Comparison of ENCODE assay signal across 24 cellular contexts in the genomic region with DNA sequence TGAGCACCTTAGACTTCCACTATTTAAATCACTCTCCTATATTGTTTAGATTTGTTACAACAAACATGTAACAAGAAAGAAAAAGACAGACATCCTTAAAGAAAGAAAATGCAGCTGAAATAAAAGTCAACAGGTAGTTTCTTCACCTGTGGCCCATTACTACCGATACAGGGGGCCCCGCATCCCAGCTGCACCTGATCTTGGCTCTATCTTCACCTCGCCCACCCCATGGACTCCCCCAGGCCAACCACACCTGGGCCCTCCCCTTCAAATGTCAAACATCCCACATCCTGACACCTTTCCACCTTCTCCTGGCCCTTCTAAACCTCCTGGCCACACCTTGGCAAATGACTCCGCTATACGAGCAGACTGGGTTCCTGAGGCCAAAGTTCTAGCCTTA. TPM values are rescaled to one million over a fixed set of nuclear protein-coding genes. Genes with fewer than 3 reads are reported as not detected.
DNase-seq lines count a peak whose midpoint lies in the region; ATAC-seq, FAIRE-seq and TF ChIP-seq lines count a peak whose summit lies in the region.
"Had no signal": no experiment of that assay in that cellular context is flagged by ENCODE, and none has a peak within 500 bp of the region (broad histone marks: within the 10 kb centered on the region; RNA-seq: fewer than 3 reads in every experiment).

No MANE protein-coding gene starts in this region.

- no peak for TF ChIP-seq CTCF in gastroesophageal sphincter (IDR thresholded peaks at IDR 0.05)

- WGBS in small intestine, 3 donors, result 64 to 83% (median 74%) methylated on average over 5 of the region's 5 CpGs
- 84 to 88% methylated on average over 3 to 5 of the region's 5 CpGs for WGBS in gastroesophageal sphincter (ENCODE audit: low coverage in 1 of 2), 2 donors

- H3K9me3 ChIP-seq in small intestine (ENCODE audit: control insufficient read depth, low read depth), result no peaks in the 10 kb centered on the region
- H3K9me3 ChIP-seq in gastroesophageal sphincter, result no peaks in the 10 kb centered on the region
- H3K9me3 ChIP-seq: A549 had no signal

- TF ChIP-seq POLR2A in gastroesophageal sphincter (IDR thresholded peaks at IDR 0.05), result no peak

- H3K36me3 ChIP-seq in small intestine (ENCODE audit: control insufficient read depth in 2 of 2, insufficient read depth in 2 of 2, low read length in 2 of 2) (peaks cover 25 to 28% of the 10 kb centered on the region in 2 donors), gastroesophageal sphincter (peaks cover 0 to 89% of the 10 kb centered on the region in 2 donors)

- H3K27me3 ChIP-seq in small intestine (ENCODE audit: control insufficient read depth in 2 of 2, insufficient read depth in 2 of 2, low read length in 2 of 2), result no peaks in the 10 kb centered on the region
- H3K27me3 ChIP-seq in gastroesophageal sphincter, result no peaks in the 10 kb centered on the region

- TF ChIP-seq EP300 in gastroesophageal sphincter (IDR thresholded peaks at IDR 0.05), result no peak

- DNase-seq in activated naive CD4-positive, alpha-beta T cell treated with Interleukin-2 at 50 U/mL for 16 hours, result no peak
- DNase-seq in effector memory CD8-positive, alpha-beta T cell, result no peak
- peak; percentile 48 for DNase-seq in small intestine
- DNase-seq in activated gamma-delta T cell treated with Interleukin-2 at 50 U/mL for 16 hours, result no peak
- no peak for DNase-seq in GDM1 (lab: John Stamatoyannopoulos, UW)
- DNase-seq: EL, HFFc6, KBM-7, MM.1S, NCI-H1048, NCI-H1417 treated with DMSO at 0.1 percent for 48 hours, NCI-H187, NCI-H69, PC-9, RPMI8226, SHP77 treated with DMSO at 0.1 percent for 48 hours had no signal

- H3K4me3 Mint-ChIP-seq in activated naive CD4-positive, alpha-beta T cell treated with anti-CD3 and anti-CD28 coated beads, Interleukin-2, amount 50 U/mL, for 24 hours, result no peak overlapping the region
- H3K4me3 Mint-ChIP-seq in IgD-negative memory B cell, result no peak overlapping the region
- no peak overlapping the region for H3K4me3 Mint-ChIP-seq in effector memory CD8-positive, alpha-beta T cell
- H3K4me3 Mint-ChIP-seq: B cell, CD14-positive monocyte, HFFc6 had no signal

- H3K27ac ChIP-seq in small intestine (ENCODE audit: low read depth in 1 of 2, low read length in 1 of 2), result no peak overlapping the region
- no peak overlapping the region for H3K27ac ChIP-seq in gastroesophageal sphincter
- H3K27ac ChIP-seq: A549, PC-9 had no signal

- peaks cover 0 to 6% of the 10 kb centered on the region in 2 donors for H3K4me1 ChIP-seq in small intestine (ENCODE audit: control insufficient read depth in 2 of 2, insufficient read depth in 1 of 2, low read depth in 1 of 2, low read length in 1 of 2)
- peaks cover 0 to 12% (median 3%) of the 10 kb centered on the region in 3 donors for H3K4me1 ChIP-seq in gastroesophageal sphincter

- H3K27ac Mint-ChIP-seq in activated naive CD4-positive, alpha-beta T cell treated with anti-CD3 and anti-CD28 coated beads, Interleukin-2, amount 50 U/mL, for 24 hours, result peak overlapping the region; percentile 35
- peak overlapping the region in 2 of 3 donors; percentile 18 to 88 for H3K27ac Mint-ChIP-seq in IgD-negative memory B cell
- peak overlapping the region; percentile 27 to 35 for H3K27ac Mint-ChIP-seq in effector memory CD8-positive, alpha-beta T cell
- H3K27ac Mint-ChIP-seq: HFFc6 had no signal

- peaks cover 14% of the 10 kb centered on the region for H3K36me3 Mint-ChIP-seq in activated naive CD4-positive, alpha-beta T cell treated with anti-CD3 and anti-CD28 coated beads, Interleukin-2, amount 50 U/mL, for 24 hours
- H3K36me3 Mint-ChIP-seq in IgD-negative memory B cell, result peaks cover 1% of the 10 kb centered on the region
- H3K36me3 Mint-ChIP-seq in effector memory CD8-positive, alpha-beta T cell (ENCODE audit: insufficient read depth), result peaks cover 44% of the 10 kb centered on the region

- no peak for FAIRE-seq in small intestine (lab: Jason Lieb, UNC)
- FAIRE-seq: A549, H54 had no signal

- H3K4me1 Mint-ChIP-seq in activated naive CD4-positive, alpha-beta T cell treated with anti-CD3 and anti-CD28 coated beads, Interleukin-2, amount 50 U/mL, for 24 hours, result peaks cover 41% of the 10 kb centered on the region
- peaks cover 0 to 6% (median 5%) of the 10 kb centered on the region in 3 donors for H3K4me1 Mint-ChIP-seq in IgD-negative memory B cell
- H3K4me1 Mint-ChIP-seq in effector memory CD8-positive, alpha-beta T cell (ENCODE audit: low read depth in 2 of 2), result peaks cover 13 to 17% of the 10 kb centered on the region in 2 donors
- H3K4me1 Mint-ChIP-seq: B cell had no signal

- H3K27me3 Mint-ChIP-seq in activated naive CD4-positive, alpha-beta T cell treated with anti-CD3 and anti-CD28 coated beads, Interleukin-2, amount 50 U/mL, for 24 hours, result no peaks in the 10 kb centered on the region
- no peaks in the 10 kb centered on the region for H3K27me3 Mint-ChIP-seq in IgD-negative memory B cell
- no peaks in the 10 kb centered on the region for H3K27me3 Mint-ChIP-seq in effector memory CD8-positive, alpha-beta T cell
- H3K27me3 Mint-ChIP-seq: B cell had no signal

- no peak for ATAC-seq in effector memory CD8-positive, alpha-beta T cell (replicated peaks)
- ATAC-seq in gastroesophageal sphincter, result no peak
- ATAC-seq: A549 had no signal

- H3K9me3 Mint-ChIP-seq in activated naive CD4-positive, alpha-beta T cell treated with anti-CD3 and anti-CD28 coated beads, Interleukin-2, amount 50 U/mL, for 24 hours, result no peaks in the 10 kb centered on the region
- no peaks in the 10 kb centered on the region for H3K9me3 Mint-ChIP-seq in IgD-negative memory B cell
- H3K9me3 Mint-ChIP-seq in effector memory CD8-positive, alpha-beta T cell, result no peaks in the 10 kb centered on the region
- H3K9me3 Mint-ChIP-seq: HFFc6 had no signal

- H3K4me3 ChIP-seq in small intestine (ENCODE audit: low read depth in 1 of 2, low read length in 2 of 2), result no peak overlapping the region
- no peak overlapping the region for H3K4me3 ChIP-seq in gastroesophageal sphincter
- H3K4me3 ChIP-seq: A549, PC-9 had no signal

RNA-seq across cellular contexts. Expression of a gene that starts 7.0 kb away (rescaled TPM):
- polyA plus RNA-seq in IgD-negative memory B cell (52.0 TPM), small intestine (100 to 1,000 TPM in 2 of 3 donors, 10 to 100 TPM in 1; 62.2 to 359 (median 336) TPM)
- 10 to 100 TPM; 34.2 to 46.4 (median 41.4) TPM for total RNA-seq in gastroesophageal sphincter

RNA-seq across cellular contexts. Expression of a gene that starts 15.4 kb away (rescaled TPM):
- polyA plus RNA-seq in IgD-negative memory B cell, result 59.9 TPM
- polyA plus RNA-seq in small intestine, result 10 to 100 TPM; 64.8 to 83.9 (median 76.2) TPM
- 100 to 1,000 TPM; 124 to 193 (median 160) TPM for total RNA-seq in gastroesophageal sphincter

RNA-seq across cellular contexts. Expression of a gene that starts 25.6 kb away (rescaled TPM):
- polyA plus RNA-seq in IgD-negative memory B cell (not detected), small intestine (100 to 1,000 TPM in 1 of 3 donors, 10 to 100 TPM in 2; 39.9 to 108 (median 42.7) TPM)
- under 1 TPM in 3 of 4 donors, not detected in 1; 0.08 to 0.27 (median 0.16) TPM for total RNA-seq in gastroesophageal sphincter
- total RNA-seq: B cell, HFFc6, NCI-H460 had no signal
- polyA plus RNA-seq: CD14-positive monocyte had no signal

RNA-seq across cellular contexts. Expression of a gene that starts 39.7 kb away (rescaled TPM):
- polyA plus RNA-seq in IgD-negative memory B cell (26.6 TPM), small intestine (100 to 1,000 TPM in 2 of 3 donors, 10 to 100 TPM in 1; 66.8 to 136 (median 124) TPM)
- total RNA-seq in gastroesophageal sphincter, result 100 to 1,000 TPM; 112 to 222 (median 137) TPM

Comparison
In these comparisons a context has a peak if more than half of its experiments do, and no peak if none do; other contexts are left out.
1. RNA of a gene that starts 25.6 kb away (polyA plus RNA-seq): 39.9 to 108 TPM in small intestine; not detected in IgD-negative memory B cell (single experiment); every median in the first group is over 10 times any median in the second.
2. Peak in every context shown above with its lines, with median percentiles within 50 percentile points of each other: H3K27ac Mint-ChIP-seq.